In genomic region chr1:204001166-204001901, GRCh38 we compare ENCODE assay signal across 16 cellular contexts.
DNase-seq lines count a peak whose midpoint lies in the region; ATAC-seq and TF ChIP-seq lines count a peak whose summit lies in the region.
"Had no signal": no experiment of that assay in that cellular context is flagged by ENCODE, and none has a peak within 500 bp of the region (broad histone marks: within the 10 kb centered on the region; RNA-seq: fewer than 3 reads in every experiment).

No MANE protein-coding gene starts in this region.

- ATAC-seq in activated CD8-positive, alpha-beta T cell treated with anti-CD3 and anti-CD28 coated beads for 36 hours: no peak
- ATAC-seq in activated CD8-positive, alpha-beta T cell treated with anti-CD3 and anti-CD28 coated beads, Interleukin-2, amount 10 ng/mL, durations not matched to agents 7 days and 5 days: no peak
- ATAC-seq in Right ventricle myocardium superior (ENCODE audit: poor library complexity): no peak
- ATAC-seq in left lung: no peak
- ATAC-seq: CD8-positive, alpha-beta T cell had no signal

- no peak overlapping the region for H3K9ac ChIP-seq in KMS-11
- H3K9ac ChIP-seq: BLaER1 treated with 17β-estradiol and CSF1 and Interleukin-3, amounts not matched to agents 10 nM and 100 nM had no signal

- DNase-seq in activated CD8-positive, alpha-beta T cell treated with anti-CD3 and anti-CD28 coated beads for 36 hours: peak; percentile 7
- no peak for DNase-seq in activated CD8-positive, alpha-beta T cell treated with anti-CD3 and anti-CD28 coated beads, Interleukin-2, amount 10 ng/mL, durations not matched to agents 7 days and 5 days
- DNase-seq in Caco-2: peak in 1 of 2 experiments; percentile 39
- peak; percentile 75 for DNase-seq in islet precursor cell
- DNase-seq in Right ventricle myocardium superior: no peak
- DNase-seq in left lung: no peak
- DNase-seq in SHP77 treated with DMSO at 0.1 percent for 48 hours (lab: John Stamatoyannopoulos, UW): no peak
- DNase-seq: CD8-positive, alpha-beta T cell; DMS53; HFFc6; NCI-H1048; NCI-H1436 treated with DMSO at 0.1 percent for 48 hours; NCI-H2029; NCI-H526 had no signal

- H3K27me3 ChIP-seq in Caco-2 (replicated peaks; ENCODE audit: control insufficient read depth, insufficient read depth, low read length) (no peaks in the 10 kb centered on the region), KMS-11 (ENCODE audit: insufficient read depth, low read depth) (no peaks in the 10 kb centered on the region), left lung (no peaks in the 10 kb centered on the region)
- H3K27me3 ChIP-seq: BLaER1 treated with 17β-estradiol and CSF1 and Interleukin-3, amounts not matched to agents 10 nM and 100 nM had no signal

- H3K9me3 Mint-ChIP-seq in activated CD8-positive, alpha-beta T cell treated with anti-CD3 and anti-CD28 coated beads for 36 hours: no peaks in the 10 kb centered on the region
- H3K9me3 Mint-ChIP-seq in activated CD8-positive, alpha-beta T cell treated with anti-CD3 and anti-CD28 coated beads, Interleukin-2, amount 10 ng/mL, durations not matched to agents 7 days and 5 days (ENCODE audit: insufficient read depth): no peaks in the 10 kb centered on the region
- peaks cover 12% of the 10 kb centered on the region for H3K9me3 Mint-ChIP-seq in Caco-2 (ENCODE audit: unreplicated experiment)

- no peak for TF ChIP-seq CTCF in activated CD8-positive, alpha-beta T cell treated with anti-CD3 and anti-CD28 coated beads for 36 hours (IDR thresholded peaks at IDR 0.05)
- TF ChIP-seq CTCF in Caco-2 (IDR thresholded peaks at IDR 0.05; ENCODE audit: insufficient read depth in 1 of 2, low read depth in 1 of 2, low read length in 1 of 2, severe bottlenecking in 1 of 2, unreplicated experiment in 1 of 2) (no peak), KMS-11 (conservative IDR thresholded peaks at IDR 0.05; ENCODE audit: low read depth, low read length) (no peak), left lung (IDR thresholded peaks at IDR 0.05) (no peak)

- CTCF ChIA-PET in activated CD8-positive, alpha-beta T cell treated with anti-CD3 and anti-CD28 coated beads for 36 hours (lab: Charles Lee): no interaction called here
- CTCF ChIA-PET in activated CD8-positive, alpha-beta T cell treated with anti-CD3 and anti-CD28 coated beads, Interleukin-2, amount 10 ng/mL, durations not matched to agents 7 days and 5 days (lab: Charles Lee): no interaction called here
- CTCF ChIA-PET in Caco-2 (lab: Charles Lee): no interaction called here

- H3K4me1 ChIP-seq in Caco-2 (peaks cover 11% of the 10 kb centered on the region), KMS-11 (ENCODE audit: low read depth, poor library complexity, severe bottlenecking) (peaks cover 10% of the 10 kb centered on the region), left lung (no peaks in the 10 kb centered on the region)
- H3K4me1 ChIP-seq: BLaER1 treated with 17β-estradiol and CSF1 and Interleukin-3, amounts not matched to agents 10 nM and 100 nM had no signal

- H3K4me2 ChIP-seq in KMS-11: peak overlapping the region; percentile 26; the same call in 1 of the 2 replicates
- H3K4me2 ChIP-seq: BLaER1 treated with 17β-estradiol and CSF1 and Interleukin-3, amounts not matched to agents 10 nM and 100 nM had no signal

- peaks cover 4% of the 10 kb centered on the region for H3K4me1 Mint-ChIP-seq in activated CD8-positive, alpha-beta T cell treated with anti-CD3 and anti-CD28 coated beads for 36 hours (ENCODE audit: low read depth)
- peaks cover 4% of the 10 kb centered on the region for H3K4me1 Mint-ChIP-seq in activated CD8-positive, alpha-beta T cell treated with anti-CD3 and anti-CD28 coated beads, Interleukin-2, amount 10 ng/mL, durations not matched to agents 7 days and 5 days (ENCODE audit: low read depth)
- H3K4me1 Mint-ChIP-seq in Caco-2 (ENCODE audit: low read depth, unreplicated experiment): peaks cover 25% of the 10 kb centered on the region

- peak overlapping the region; percentile 11 for H2AFZ ChIP-seq in KMS-11 (ENCODE audit: low read depth)

- H3K4me3 Mint-ChIP-seq in activated CD8-positive, alpha-beta T cell treated with anti-CD3 and anti-CD28 coated beads for 36 hours: no peak overlapping the region
- H3K4me3 Mint-ChIP-seq in activated CD8-positive, alpha-beta T cell treated with anti-CD3 and anti-CD28 coated beads, Interleukin-2, amount 10 ng/mL, durations not matched to agents 7 days and 5 days: no peak overlapping the region
- peak overlapping the region; percentile 12 for H3K4me3 Mint-ChIP-seq in Caco-2 (ENCODE audit: unreplicated experiment)
- H3K4me3 Mint-ChIP-seq: CD8-positive, alpha-beta T cell; HFFc6 had no signal

- H3K27ac Mint-ChIP-seq in activated CD8-positive, alpha-beta T cell treated with anti-CD3 and anti-CD28 coated beads for 36 hours: no peak overlapping the region
- H3K27ac Mint-ChIP-seq in activated CD8-positive, alpha-beta T cell treated with anti-CD3 and anti-CD28 coated beads, Interleukin-2, amount 10 ng/mL, durations not matched to agents 7 days and 5 days: no peak overlapping the region
- no peak overlapping the region for H3K27ac Mint-ChIP-seq in Caco-2 (ENCODE audit: unreplicated experiment)
- H3K27ac Mint-ChIP-seq: CD8-positive, alpha-beta T cell; HFFc6 had no signal

- H4K20me1 ChIP-seq in KMS-11 (ENCODE audit: insufficient read depth): no peaks in the 10 kb centered on the region
- H4K20me1 ChIP-seq: BLaER1 treated with 17β-estradiol and CSF1 and Interleukin-3, amounts not matched to agents 10 nM and 100 nM had no signal

- POLR2A ChIA-PET in activated CD8-positive, alpha-beta T cell treated with anti-CD3 and anti-CD28 coated beads for 36 hours (lab: Charles Lee): no interaction called here
- POLR2A ChIA-PET in activated CD8-positive, alpha-beta T cell treated with anti-CD3 and anti-CD28 coated beads, Interleukin-2, amount 10 ng/mL, durations not matched to agents 7 days and 5 days (lab: Charles Lee): no interaction called here
- POLR2A ChIA-PET in Caco-2 (lab: Charles Lee): no interaction called here

- no TSS peak for BruUV-seq in Caco-2 (replicated peaks; lab: Mats Ljungman, UMichigan)

- intact Hi-C loops in activated CD8-positive, alpha-beta T cell treated with anti-CD3 and anti-CD28 coated beads for 36 hours (cut with micrococcal nuclease): no loop called here
- intact Hi-C loops in Caco-2 (cut with micrococcal nuclease; ENCODE audit: unreplicated experiment) (loop anchor here (10.0 kb wide), 1 partner anchor 123 kb away; no protein-coding TSS in a partner anchor), Right ventricle myocardium superior (cut with DNase I) (no loop called here), left lung (cut with DNase I) (no loop called here)

- H3K9me3 ChIP-seq in Caco-2 (no peaks in the 10 kb centered on the region; the same call in 1 of the 2 replicates), left lung (peaks cover 0 to 4% of the 10 kb centered on the region in 2 donors)

- H3K36me3 ChIP-seq in Caco-2 (ENCODE audit: control insufficient read depth, insufficient read depth, low read length): no peaks in the 10 kb centered on the region
- no peaks in the 10 kb centered on the region for H3K36me3 ChIP-seq in KMS-11 (ENCODE audit: insufficient read depth)
- no peaks in the 10 kb centered on the region for H3K36me3 ChIP-seq in left lung
- H3K36me3 ChIP-seq: BLaER1 treated with 17β-estradiol and CSF1 and Interleukin-3, amounts not matched to agents 10 nM and 100 nM had no signal

- H3K4me3 ChIP-seq in Caco-2 (ENCODE audit: low read depth, low read length) (no peak overlapping the region), KMS-11 (IDR thresholded peaks at IDR 0.05; ENCODE audit: insufficient read depth, low read depth, low read length) (no peak overlapping the region), left lung (no peak overlapping the region)
- H3K4me3 ChIP-seq: BLaER1 treated with 17β-estradiol and CSF1 and Interleukin-3, amounts not matched to agents 10 nM and 100 nM had no signal

- H3K79me2 ChIP-seq in KMS-11 (ENCODE audit: insufficient read depth, low read depth): no peaks in the 10 kb centered on the region

- H3K27ac ChIP-seq in KMS-11 (no peak overlapping the region), left lung (no peak overlapping the region)
- H3K27ac ChIP-seq: BLaER1 treated with 17β-estradiol and CSF1 and Interleukin-3, amounts not matched to agents 10 nM and 100 nM had no signal

- no peaks in the 10 kb centered on the region for H3K36me3 Mint-ChIP-seq in activated CD8-positive, alpha-beta T cell treated with anti-CD3 and anti-CD28 coated beads for 36 hours (ENCODE audit: low read depth)
- H3K36me3 Mint-ChIP-seq in activated CD8-positive, alpha-beta T cell treated with anti-CD3 and anti-CD28 coated beads, Interleukin-2, amount 10 ng/mL, durations not matched to agents 7 days and 5 days (ENCODE audit: low read depth): no peaks in the 10 kb centered on the region
- no peaks in the 10 kb centered on the region for H3K36me3 Mint-ChIP-seq in Caco-2 (ENCODE audit: insufficient read depth, unreplicated experiment)
- H3K36me3 Mint-ChIP-seq: CD8-positive, alpha-beta T cell had no signal

- H3K27me3 Mint-ChIP-seq in activated CD8-positive, alpha-beta T cell treated with anti-CD3 and anti-CD28 coated beads for 36 hours: peaks cover 2% of the 10 kb centered on the region
- H3K27me3 Mint-ChIP-seq in activated CD8-positive, alpha-beta T cell treated with anti-CD3 and anti-CD28 coated beads, Interleukin-2, amount 10 ng/mL, durations not matched to agents 7 days and 5 days (ENCODE audit: low read depth): peaks cover 5% of the 10 kb centered on the region
- no peaks in the 10 kb centered on the region for H3K27me3 Mint-ChIP-seq in Caco-2 (ENCODE audit: insufficient read depth, unreplicated experiment)

Comparison
In these comparisons a context has a peak if more than half of its experiments do, and no peak if none do; other contexts are left out.
1. DNase-seq: peak in activated CD8-positive, alpha-beta T cell treated with anti-CD3 and anti-CD28 coated beads for 36 hours (single experiment) and islet precursor cell (single experiment); none in activated CD8-positive, alpha-beta T cell treated with anti-CD3 and anti-CD28 coated beads, Interleukin-2, amount 10 ng/mL, durations not matched to agents 7 days and 5 days (single experiment), Right ventricle myocardium superior (single experiment), left lung (0 of 2) and SHP77 treated with DMSO at 0.1 percent for 48 hours (single experiment).